In the genomic region with DNA sequence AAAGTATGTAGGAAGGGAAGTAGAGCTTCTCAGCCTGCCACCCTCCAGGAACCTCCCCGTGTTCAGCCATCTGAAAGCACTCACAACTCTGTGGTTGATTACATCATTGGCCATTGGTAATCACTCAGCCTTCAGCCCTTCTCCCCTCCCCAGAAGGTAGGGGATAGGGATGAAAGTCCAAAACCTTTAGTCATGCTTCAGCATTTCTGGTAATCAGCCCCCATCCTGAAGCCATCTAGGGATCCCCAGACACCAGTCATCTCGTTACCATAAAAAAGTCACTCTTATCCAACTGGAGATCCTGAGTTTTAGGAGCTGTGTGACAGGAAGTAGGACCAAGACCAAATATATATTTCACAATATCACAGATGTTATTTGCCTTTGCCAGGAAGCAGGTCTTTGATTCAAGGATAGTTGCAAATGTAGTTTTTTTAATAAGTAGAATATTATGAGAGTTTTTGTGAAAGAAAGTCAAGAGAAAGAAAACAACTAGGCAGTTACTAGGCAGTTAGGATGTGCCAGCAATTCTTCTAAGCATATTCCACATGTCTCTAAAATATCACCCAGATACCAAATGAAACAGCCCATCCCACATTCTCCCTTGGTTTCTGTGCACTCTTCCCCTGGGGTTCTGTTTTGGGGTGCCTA, we compare ENCODE assay signal across 10 cellular contexts.
DNase-seq lines count a peak whose midpoint lies in the region; ATAC-seq and TF ChIP-seq lines count a peak whose summit lies in the region.
"Had no signal": no experiment of that assay in that cellular context is flagged by ENCODE, and none has a peak within 500 bp of the region (broad histone marks: within the 10 kb centered on the region; RNA-seq: fewer than 3 reads in every experiment).

No MANE protein-coding gene starts in this region.

- in situ Hi-C loops in brain microvascular endothelial cell (cut with HindIII; ENCODE audit: low pct_ligation_motif_present, low sequenced_read_pairs), result no loop called here

- no peak overlapping the region for H3K27ac ChIP-seq in brain microvascular endothelial cell
- H3K27ac ChIP-seq in CD4-positive, alpha-beta memory T cell (ENCODE audit: low read depth, low read length), result no peak overlapping the region
- H3K27ac ChIP-seq: cardiac muscle cell had no signal

- no peaks in the 10 kb centered on the region for H3K36me3 ChIP-seq in brain microvascular endothelial cell (replicated peaks)
- no peaks in the 10 kb centered on the region for H3K36me3 ChIP-seq in CD4-positive, alpha-beta memory T cell (ENCODE audit: insufficient read depth, low read length)
- H3K36me3 ChIP-seq: cardiac muscle cell had no signal

- ATAC-seq in GM19467 (IDR thresholded peaks at IDR 0.05; ENCODE audit: unreplicated experiment), result peak; percentile 55
- peak; percentile 80 for ATAC-seq in sciatic nerve
- ATAC-seq in GM19397 (IDR thresholded peaks at IDR 0.05; ENCODE audit: unreplicated experiment), result no peak

- H3K27ac Mint-ChIP-seq in CD4-positive, alpha-beta memory T cell, result no peak overlapping the region

- CTCF ChIA-PET in CD4-positive, alpha-beta memory T cell (lab: Charles Lee; ENCODE audit: partially characterized antibody), result interaction anchor here (1.0 kb wide), 1 partner anchor 14 kb away, joined by 3 read pairs; no protein-coding TSS in a partner anchor

- H3K36me3 Mint-ChIP-seq in CD4-positive, alpha-beta memory T cell, result no peaks in the 10 kb centered on the region

- POLR2A ChIA-PET in CD4-positive, alpha-beta memory T cell (lab: Charles Lee; ENCODE audit: partially characterized antibody), result no interaction called here

- H3K27me3 Mint-ChIP-seq in CD4-positive, alpha-beta memory T cell, result peaks cover 0 to 2% of the 10 kb centered on the region in 2 donors

- no peaks in the 10 kb centered on the region for H3K4me1 Mint-ChIP-seq in CD4-positive, alpha-beta memory T cell

- H3K4me1 ChIP-seq in CD4-positive, alpha-beta memory T cell (ENCODE audit: insufficient read depth, low read length), result no peaks in the 10 kb centered on the region

- H3K27me3 ChIP-seq in brain microvascular endothelial cell (replicated peaks), result no peaks in the 10 kb centered on the region
- no peaks in the 10 kb centered on the region for H3K27me3 ChIP-seq in CD4-positive, alpha-beta memory T cell (ENCODE audit: insufficient read depth, low read length)
- H3K27me3 ChIP-seq: cardiac muscle cell had no signal

- intact Hi-C loops in sciatic nerve (cut with DNase I), result no loop called here
- intact Hi-C loops in CD4-positive, alpha-beta memory T cell (cut with micrococcal nuclease), result no loop called here

- DNase-seq in LHCN-M2 (ENCODE audit: low read depth), result peak; percentile 82
- DNase-seq in brain microvascular endothelial cell, result peak; percentile 85
- no peak for DNase-seq in sciatic nerve (ENCODE audit: low spot score)
- no peak for DNase-seq in D341Med (ENCODE audit: low spot score)
- no peak for DNase-seq in NCI-H524 treated with DMSO at 0.1 percent for 48 hours (lab: John Stamatoyannopoulos, UW)
- no peak for DNase-seq in CD4-positive, alpha-beta memory T cell

- H3K9me3 Mint-ChIP-seq in CD4-positive, alpha-beta memory T cell, result peaks cover 0 to 2% (median 0%) of the 10 kb centered on the region in 8 donors

- TF ChIP-seq CTCF in brain microvascular endothelial cell (IDR thresholded peaks at IDR 0.05; ENCODE audit: low read depth, low read length, missing control alignments), result no peak

- no peaks in the 10 kb centered on the region for H3K9me3 ChIP-seq in CD4-positive, alpha-beta memory T cell (ENCODE audit: control insufficient read depth in 1 of 2, low read length in 2 of 2)

- H3K4me3 Mint-ChIP-seq in CD4-positive, alpha-beta memory T cell, result no peak overlapping the region

- no peak overlapping the region for H3K4me3 ChIP-seq in brain microvascular endothelial cell (ENCODE audit: low read depth, low read length)
- no peak overlapping the region for H3K4me3 ChIP-seq in CD4-positive, alpha-beta memory T cell (ENCODE audit: low read length in 2 of 2)
- H3K4me3 ChIP-seq: cardiac muscle cell, lung had no signal

Comparison
In these comparisons a context has a peak if more than half of its experiments do, and no peak if none do; other contexts are left out.
1. DNase-seq: peak in LHCN-M2 (single experiment) and brain microvascular endothelial cell (single experiment); none in sciatic nerve (single experiment), D341Med (single experiment), NCI-H524 treated with DMSO at 0.1 percent for 48 hours (single experiment) and CD4-positive, alpha-beta memory T cell (0 of 5).